Comparison of ENCODE assay signal across 10 cellular contexts in genomic region chr3:129280183-129280582, GRCh38. TPM values are rescaled to one million over a fixed set of nuclear protein-coding genes. Genes with fewer than 3 reads are reported as not detected.
A peak's percentile ranks its signal among the peaks of the same experiment; 100 is the strongest.
DNase-seq lines count a peak whose midpoint lies in the region; ATAC-seq, FAIRE-seq and TF ChIP-seq lines count a peak whose summit lies in the region.
"Had no signal": no experiment of that assay in that cellular context is flagged by ENCODE, and none has a peak within 500 bp of the region (broad histone marks: within the 10 kb centered on the region; RNA-seq: fewer than 3 reads in every experiment).

No MANE protein-coding gene starts in this region.

- peaks cover 12% of the 10 kb centered on the region for H3K36me3 Mint-ChIP-seq in astrocyte (ENCODE audit: low read depth, unreplicated experiment)

- H3K27me3 Mint-ChIP-seq in astrocyte (ENCODE audit: low read depth, unreplicated experiment): no peaks in the 10 kb centered on the region

- H3K27ac ChIP-seq in cardiac muscle cell (peak overlapping the region; percentile 95), astrocyte (ENCODE audit: low read depth, low read length) (no peak overlapping the region), lower lobe of right lung (peak overlapping the region; percentile 94), upper lobe of right lung (no peak overlapping the region)

- H3K4me3 ChIP-seq in cardiac muscle cell: peak overlapping the region; percentile 92
- H3K4me3 ChIP-seq in astrocyte (ENCODE audit: insufficient read depth, low read depth, low read length): peak overlapping the region; percentile 82
- H3K4me3 ChIP-seq in lower lobe of right lung: peak overlapping the region; percentile 73
- H3K4me3 ChIP-seq in upper lobe of right lung: peak overlapping the region; percentile 97

- DNase-seq in cardiac muscle cell (ENCODE audit: low read depth in 1 of 2, low spot score in 1 of 2) (no peak), Right ventricle myocardium inferior (ENCODE audit: missing footprints) (no peak), astrocyte (ENCODE audit: low read depth) (no peak), lower lobe of right lung (no peak), upper lobe of right lung (no peak), T1000 (lab: John Stamatoyannopoulos, UW) (no peak), DMS 273 treated with DMSO at 0.1 percent for 48 hours (lab: John Stamatoyannopoulos, UW) (no peak)
- no peak for DNase-seq in stimulated activated CD4-positive, alpha-beta T cell treated with anti-CD3 and anti-CD28 coated beads, Interleukin-4, amount 100 ng/mL, for 24 hours
- DNase-seq: NCI-H446 treated with DMSO at 0.1 percent for 48 hours had no signal

- H3K4me3 Mint-ChIP-seq in astrocyte (ENCODE audit: unreplicated experiment): peak overlapping the region; percentile 96

- H3K27me3 ChIP-seq in cardiac muscle cell: no peaks in the 10 kb centered on the region
- no peaks in the 10 kb centered on the region for H3K27me3 ChIP-seq in astrocyte (ENCODE audit: insufficient read depth, low read length)
- no peaks in the 10 kb centered on the region for H3K27me3 ChIP-seq in lower lobe of right lung (ENCODE audit: low read depth)
- H3K27me3 ChIP-seq in upper lobe of right lung: no peaks in the 10 kb centered on the region
- H3K27me3 ChIP-seq: gastroesophageal sphincter had no signal

- H3K4me1 ChIP-seq in cardiac muscle cell (ENCODE audit: low read depth): peaks cover 7% of the 10 kb centered on the region
- H3K4me1 ChIP-seq in astrocyte (ENCODE audit: insufficient read depth, low read length): peaks cover 17% of the 10 kb centered on the region
- peaks cover 31% of the 10 kb centered on the region for H3K4me1 ChIP-seq in lower lobe of right lung
- H3K4me1 ChIP-seq in upper lobe of right lung: peaks cover 23% of the 10 kb centered on the region

- H4K20me1 ChIP-seq in astrocyte (ENCODE audit: insufficient read depth, low read length): peaks cover 36% of the 10 kb centered on the region

- intact Hi-C loops in Right ventricle myocardium inferior (cut with DNase I) (no loop called here), lower lobe of right lung (cut with DNase I) (no loop called here), upper lobe of right lung (cut with DNase I) (no loop called here)

- peak overlapping the region; percentile 100 for H3K4me2 ChIP-seq in astrocyte (ENCODE audit: low read length)

- ATAC-seq in Right ventricle myocardium inferior (no peak), lower lobe of right lung (no peak), upper lobe of right lung (no peak)
- ATAC-seq: gastroesophageal sphincter had no signal

- no peak overlapping the region for H3K27ac Mint-ChIP-seq in astrocyte (ENCODE audit: unreplicated experiment)

- peaks cover 8% of the 10 kb centered on the region for H3K4me1 Mint-ChIP-seq in astrocyte (ENCODE audit: low read depth, unreplicated experiment)

- FAIRE-seq in astrocyte (lab: Jason Lieb, UNC): no peak

- H2AFZ ChIP-seq in astrocyte (ENCODE audit: low read depth, low read length): no peak overlapping the region

- H3K9me3 ChIP-seq in cardiac muscle cell (ENCODE audit: low read depth): no peaks in the 10 kb centered on the region
- no peaks in the 10 kb centered on the region for H3K9me3 ChIP-seq in astrocyte (ENCODE audit: insufficient read depth, low read depth, low read length)
- no peaks in the 10 kb centered on the region for H3K9me3 ChIP-seq in lower lobe of right lung
- no peaks in the 10 kb centered on the region for H3K9me3 ChIP-seq in upper lobe of right lung
- H3K9me3 ChIP-seq: gastroesophageal sphincter had no signal

- TF ChIP-seq CTCF in cardiac muscle cell (IDR thresholded peaks at IDR 0.05; ENCODE audit: low read depth, low read length) (no peak), astrocyte (IDR thresholded peaks at IDR 0.05; ENCODE audit: insufficient read depth, low read depth, low read length) (no peak), lower lobe of right lung (IDR thresholded peaks at IDR 0.05) (no peak), upper lobe of right lung (IDR thresholded peaks at IDR 0.05) (no peak)

- H3K36me3 ChIP-seq in cardiac muscle cell (peaks cover 18% of the 10 kb centered on the region), astrocyte (ENCODE audit: insufficient read depth, low read length) (peaks cover 23% of the 10 kb centered on the region), lower lobe of right lung (peaks cover 39% of the 10 kb centered on the region), upper lobe of right lung (peaks cover 29% of the 10 kb centered on the region)

- H3K9me3 Mint-ChIP-seq in astrocyte (ENCODE audit: unreplicated experiment): no peaks in the 10 kb centered on the region

- H3K79me2 ChIP-seq in astrocyte (ENCODE audit: insufficient read depth, low read length): peaks cover 23% of the 10 kb centered on the region

- peak overlapping the region; percentile 96 for H3K9ac ChIP-seq in astrocyte (ENCODE audit: low read length)

RNA-seq across cellular contexts. Expression of gene HMCES, which starts 1.5 kb away (rescaled TPM):
- total RNA-seq in cardiac muscle cell: 45.2 and 50.9 TPM in 2 replicates
- 53.0 and 59.8 TPM in 2 replicates for polyA plus RNA-seq in cardiac muscle cell
- total RNA-seq in Right ventricle myocardium inferior: 42.3 TPM
- 22.4 and 27.4 TPM in 2 replicates for total RNA-seq in astrocyte
- 28.1 TPM for total RNA-seq in lower lobe of right lung
- total RNA-seq in upper lobe of right lung: 34.8 TPM

RNA-seq across cellular contexts. Expression of gene COPG1, which starts 30.8 kb away (rescaled TPM):
- total RNA-seq in cardiac muscle cell (114 and 137 TPM in 2 replicates), Right ventricle myocardium inferior (83.9 TPM), astrocyte (267 and 275 TPM in 2 replicates), lower lobe of right lung (150 TPM), upper lobe of right lung (149 TPM)
- 128 and 154 TPM in 2 replicates for polyA plus RNA-seq in cardiac muscle cell

Comparison
In these comparisons a context has a peak if more than half of its experiments do, and no peak if none do; other contexts are left out.
1. H3K27ac ChIP-seq: peak in cardiac muscle cell (single experiment) and lower lobe of right lung (single experiment); none in astrocyte (single experiment) and upper lobe of right lung (single experiment).
2. Peak in every context shown above with its lines, with median percentiles within 50 percentile points of each other: H3K4me3 ChIP-seq.